In genomic region chr6:133106934-133107333, GRCh38 we compare ENCODE assay signal across 26 cellular contexts.
"Had no signal": no experiment of that assay in that cellular context is flagged by ENCODE, and none has a peak within 500 bp of the region (broad histone marks: within the 10 kb centered on the region; RNA-seq: fewer than 3 reads in every experiment).

No MANE protein-coding gene starts in this region.

- DNase-seq: stimulated activated CD4-positive, alpha-beta T cell treated with anti-CD3 and anti-CD28 coated beads, Interleukin-2, amount 100 ng/mL, for 48 hours; stimulated activated CD4-positive, alpha-beta T cell treated with anti-CD3 and anti-CD28 coated beads, Interleukin-4, amount 100 ng/mL, for 1 hour; stimulated activated CD4-positive, alpha-beta T cell treated with anti-CD3 and anti-CD28 coated beads, Interleukin-4, amount 100 ng/mL, for 24 hours; stimulated activated CD4-positive, alpha-beta T cell treated with anti-CD3 and anti-CD28 coated beads, Interleukin-4, amount 100 ng/mL, for 4 hours; stimulated activated CD8-positive, alpha-beta memory T cell treated with anti-CD3 and anti-CD28 coated beads, Interleukin-4, amount 100 ng/mL, for 48 hours; stimulated activated naive B cell treated with anti-CD40 and anti-IgM and Interleukin-4, amounts not matched to agents 10 μg/mL and 1 μg/mL and 100 μg/mL, for 72 hours; stimulated activated naive CD4-positive, alpha-beta T cell; stimulated activated naive CD4-positive, alpha-beta T cell treated with Interleukin-2 at 50 U/mL for 16 hours; stimulated activated naive CD8-positive, alpha-beta T cell treated with anti-CD3 and anti-CD28 coated beads, Interleukin-15, amount 100 ng/mL, for 72 hours; stimulated activated naive CD8-positive, alpha-beta T cell treated with anti-CD3 and anti-CD28 coated beads, Interleukin-15, Interleukin-2, amounts not matched to agents 100 U/mL and 50 U/mL, for 24 hours; stomach; substantia nigra; testis; thyroid gland; tibial artery; transverse colon; trophoblast cell; upper lobe of left lung; upper lobe of right lung; uterus had no signal

- H3K27ac ChIP-seq: stomach, suprapubic skin, testis, thoracic aorta, thyroid gland, tibial artery, tibial nerve, transverse colon, upper lobe of left lung, upper lobe of right lung, uterus, vagina had no signal

- ATAC-seq: stimulated activated effector memory CD8-positive, alpha-beta T cell treated with anti-CD3 and anti-CD28 coated beads, Interleukin-12 subunit alpha, Interleukin-12 subunit beta, amount 100 ng/mL, for 72 hours; stimulated activated memory B cell treated with anti-CD40 and anti-IgM and Interleukin-4, amounts not matched to agents 10 μg/mL and 1 μg/mL and 100 μg/mL, for 72 hours; stimulated activated naive B cell treated with anti-CD40 and anti-IgM and Interleukin-4, amounts not matched to agents 10 μg/mL and 1 μg/mL and 100 μg/mL, for 72 hours; stimulated activated naive CD8-positive, alpha-beta T cell treated with anti-CD3 and anti-CD28 coated beads, Interleukin-15, amount 100 ng/mL, for 72 hours; stimulated activated naive CD8-positive, alpha-beta T cell treated with anti-CD3 and anti-CD28 coated beads, Interleukin-15, Interleukin-2, amounts not matched to agents 100 U/mL and 50 U/mL, for 24 hours; upper lobe of right lung had no signal

- H3K36me3 ChIP-seq: stomach, suprapubic skin, thoracic aorta, thyroid gland, tibial artery, tibial nerve, transverse colon, upper lobe of left lung, upper lobe of right lung, uterus, vagina had no signal

- H3K4me3 ChIP-seq: stomach, suprapubic skin, testis, thoracic aorta, thyroid gland, tibial artery, tibial nerve, transverse colon, upper lobe of left lung, upper lobe of right lung, uterus, vagina had no signal

- H3K4me1 ChIP-seq: stomach, suprapubic skin, testis, tibial artery, transverse colon, upper lobe of left lung, upper lobe of right lung, uterus, vagina had no signal

- H3K27me3 ChIP-seq: stomach, suprapubic skin, testis, thyroid gland, tibial artery, tibial nerve, transverse colon, upper lobe of left lung, upper lobe of right lung, uterus, vagina had no signal

- H3K9me3 ChIP-seq: stomach, suprapubic skin, testis, thoracic aorta, thyroid gland, tibial artery, tibial nerve, transverse colon, upper lobe of left lung, upper lobe of right lung, uterus, vagina had no signal
